Comparison of ENCODE assay signal across 8 cellular contexts in genomic region chr6:36759177-36759757, GRCh38.
DNase-seq lines count a peak whose midpoint lies in the region; ATAC-seq, FAIRE-seq and TF ChIP-seq lines count a peak whose summit lies in the region.

No MANE protein-coding gene starts in this region.

- no peak for FAIRE-seq in bronchial epithelial cell (lab: Jason Lieb, UNC)

- peaks cover 43% of the 10 kb centered on the region for H3K4me1 ChIP-seq in CD4-positive, alpha-beta memory T cell (ENCODE audit: insufficient read depth, low read length)
- no peaks in the 10 kb centered on the region; the same call in 1 of the 2 replicates for H3K4me1 ChIP-seq in HEK293 (ENCODE audit: control insufficient read depth, insufficient read depth, low read length)

- intact Hi-C loops in CD4-positive, alpha-beta memory T cell (cut with micrococcal nuclease): loop anchor here (1.0 to 5.0 kb wide), 8 partner anchors 37 to 457 kb away; partner anchors contain the start of genes KCTD20, PXT1 and STK38

- peak overlapping the region; percentile 37 to 96 (median 86) for H3K27ac Mint-ChIP-seq in CD4-positive, alpha-beta memory T cell

- no peaks in the 10 kb centered on the region for H3K9me3 Mint-ChIP-seq in CD4-positive, alpha-beta memory T cell

- H3K27me3 Mint-ChIP-seq in CD4-positive, alpha-beta memory T cell: no peaks in the 10 kb centered on the region

- H3K36me3 ChIP-seq in CD4-positive, alpha-beta memory T cell (ENCODE audit: insufficient read depth, low read length): no peaks in the 10 kb centered on the region
- H3K36me3 ChIP-seq in HEK293 (ENCODE audit: control insufficient read depth in 2 of 2, insufficient read depth in 1 of 2, low read length in 2 of 2): no peaks in the 10 kb centered on the region
- H3K36me3 ChIP-seq in bronchial epithelial cell (ENCODE audit: control insufficient read depth, insufficient read depth, low read length): no peaks in the 10 kb centered on the region

- CTCF ChIA-PET in CD4-positive, alpha-beta memory T cell (lab: Charles Lee; ENCODE audit: partially characterized antibody): interaction anchor here (0.5 to 16.6 kb wide), 60 partner anchors 8 to 460 kb away, joined by 3 to 230 read pairs (median 5); partner anchors contain the start of gene PPIL1
- CTCF ChIA-PET in HEK293 (lab: Yijun Ruan, JAX): interaction anchor here (0.5 to 4.9 kb wide), 82 partner anchors 9 to 918 kb away, joined by 3 to 156 read pairs (median 4); partner anchors contain the start of genes C6orf89, CDKN1A and PPIL1

- POLR2A ChIA-PET in CD4-positive, alpha-beta memory T cell (lab: Charles Lee; ENCODE audit: partially characterized antibody): interaction anchor here (0.6 to 2.4 kb wide), 7 partner anchors 77 to 336 kb away, joined by 3 to 7 read pairs (median 4); no protein-coding TSS in a partner anchor
- POLR2A ChIA-PET in HEK293 (lab: Yijun Ruan, JAX): interaction anchor here (0.5 to 1.1 kb wide), 4 partner anchors 19 to 427 kb away, joined by 3 to 5 read pairs (median 3); partner anchors contain the start of gene CDKN1A

- H3K4me3 ChIP-seq in CD4-positive, alpha-beta memory T cell (ENCODE audit: low read length in 2 of 2): no peak overlapping the region
- no peak overlapping the region for H3K4me3 ChIP-seq in HEK293 (ENCODE audit: low read depth, low read length)
- no peak overlapping the region for H3K4me3 ChIP-seq in bronchial epithelial cell (ENCODE audit: low read depth, low read length)

- H3K4me1 Mint-ChIP-seq in CD4-positive, alpha-beta memory T cell: peaks cover 39 to 50% (median 44%) of the 10 kb centered on the region in 4 donors

- no peaks in the 10 kb centered on the region for H3K27me3 ChIP-seq in CD4-positive, alpha-beta memory T cell (ENCODE audit: insufficient read depth, low read length)
- no peaks in the 10 kb centered on the region for H3K27me3 ChIP-seq in bronchial epithelial cell (ENCODE audit: control insufficient read depth, insufficient read depth, low read length)

- no peak overlapping the region for H3K27ac ChIP-seq in CD4-positive, alpha-beta memory T cell (ENCODE audit: low read depth, low read length)
- H3K27ac ChIP-seq in HEK293 (ENCODE audit: extremely low read depth, low read depth, low read length): no peak overlapping the region

- H3K9me3 ChIP-seq in CD4-positive, alpha-beta memory T cell (ENCODE audit: control insufficient read depth in 1 of 2, low read length in 2 of 2): no peaks in the 10 kb centered on the region
- H3K9me3 ChIP-seq in HEK293 (ENCODE audit: control insufficient read depth, insufficient read depth, low read depth, low read length): no peaks in the 10 kb centered on the region

- peak overlapping the region in 1 of 8 donors; percentile 47 for H3K4me3 Mint-ChIP-seq in CD4-positive, alpha-beta memory T cell

- peak; percentile 71 to 77 (median 76) for DNase-seq in CD4-positive, alpha-beta memory T cell
- peak; percentile 46 for DNase-seq in NCI-H345 treated with DMSO at 0.1 percent for 48 hours (lab: John Stamatoyannopoulos, UW; ENCODE audit: unreplicated experiment)
- peak; percentile 62 for DNase-seq in activated CD4-positive, CD25-positive, alpha-beta regulatory T cell treated with anti-CD3 and anti-CD28 coated beads, Interleukin-2, amount 50 U/mL, for 16 hours (ENCODE audit: low read depth, low spot score)
- peak; percentile 55 for DNase-seq in bronchial epithelial cell (ENCODE audit: low read depth)
- peak; percentile 58 for DNase-seq in kidney glomerular epithelial cell (lab: John Stamatoyannopoulos, UW)
- DNase-seq in stimulated activated CD4-positive, alpha-beta T cell treated with anti-CD3 and anti-CD28 coated beads, Interleukin-2, amount 100 ng/mL, for 24 hours: peak; percentile 86 to 88

- H3K36me3 Mint-ChIP-seq in CD4-positive, alpha-beta memory T cell: no peaks in the 10 kb centered on the region

- TF ChIP-seq CTCF in HEK293 (tag by site-specific recombination; IDR thresholded peaks at IDR 0.05) (peak; percentile 66), bronchial epithelial cell (IDR thresholded peaks at IDR 0.05; ENCODE audit: insufficient read depth, low read length, severe bottlenecking) (peak; percentile 94)

- no peak for ATAC-seq in GM19023 (IDR thresholded peaks at IDR 0.05; ENCODE audit: unreplicated experiment)

TF ChIP-seq in HEK293, 187 proteins besides CTCF, POLR2A, EP300 and RAD21:
- TF ChIP-seq ZNF10 (tag by site-specific recombination; IDR thresholded peaks at IDR 0.05) (no peak), ATF2 (tag by site-specific recombination; IDR thresholded peaks at IDR 0.05; ENCODE audit: low read depth) (no peak), ZNF660 (tag by site-specific recombination; IDR thresholded peaks at IDR 0.05) (peak; percentile 68; the same call in 1 of the 2 replicates), ZNF16 (tag by site-specific recombination; IDR thresholded peaks at IDR 0.05; ENCODE audit: low read depth) (no peak), ZNF404 (tag by site-specific recombination; IDR thresholded peaks at IDR 0.05) (no peak), ZNF184 (tag by site-specific recombination; IDR thresholded peaks at IDR 0.05) (no peak), ZNF658 (tag by site-specific recombination; IDR thresholded peaks at IDR 0.05) (no peak), ZNF626 (tag by site-specific recombination; IDR thresholded peaks at IDR 0.05) (no peak), IKZF3 (tag by site-specific recombination; IDR thresholded peaks at IDR 0.05) (no peak), ZNF600 (tag by site-specific recombination; IDR thresholded peaks at IDR 0.05) (0 out of 2 replicates have a peak, but pooled peaks have one; percentile 22), ZNF155 (tag by site-specific recombination; IDR thresholded peaks at IDR 0.05) (no peak), ZNF677 (tag by site-specific recombination; IDR thresholded peaks at IDR 0.05) (no peak), ZNF169 (tag by site-specific recombination; IDR thresholded peaks at IDR 0.05) (no peak), ZNF654 (tag by site-specific recombination; IDR thresholded peaks at IDR 0.05; ENCODE audit: low read depth) (peak; percentile 82), ZNF211 (tag by site-specific recombination; IDR thresholded peaks at IDR 0.05; ENCODE audit: low read depth) (no peak)
